In the genomic region with DNA sequence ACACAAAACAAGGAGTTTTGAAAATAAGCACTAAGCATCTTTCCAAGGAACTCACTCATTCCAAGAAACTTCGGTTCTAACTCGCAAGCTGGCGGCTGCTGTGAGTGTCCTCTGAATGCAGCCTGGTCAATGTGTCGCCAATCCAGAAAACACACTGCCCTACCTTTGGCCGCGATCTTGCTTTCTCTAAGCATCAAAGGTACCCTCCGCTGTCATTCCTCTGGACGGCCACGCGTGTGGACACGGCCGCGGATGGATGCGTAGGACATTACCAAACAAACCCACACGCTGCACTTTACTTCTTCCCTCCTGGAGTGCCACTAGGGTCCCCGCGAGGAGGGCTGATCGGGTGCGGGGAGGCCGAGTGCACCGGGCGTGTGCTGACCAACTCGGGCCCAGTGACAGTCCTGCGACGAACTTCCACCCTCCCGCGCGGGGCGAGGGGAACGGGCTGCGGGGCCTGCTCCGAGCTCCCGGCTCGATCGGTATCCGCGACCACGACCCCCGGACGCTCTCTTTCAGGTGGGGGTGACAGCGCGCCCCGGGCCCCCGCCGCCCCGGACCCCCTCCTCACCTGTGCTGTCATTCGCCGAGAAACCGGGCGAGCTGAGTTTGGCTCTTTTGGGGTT, we compare ENCODE assay signal across 8 cellular contexts. TPM values are rescaled to one million over a fixed set of nuclear protein-coding genes. Genes with fewer than 3 reads are reported as not detected.
A peak's percentile ranks its signal among the peaks of the same experiment; 100 is the strongest.
DNase-seq lines count a peak whose midpoint lies in the region; ATAC-seq and TF ChIP-seq lines count a peak whose summit lies in the region.

No MANE protein-coding gene starts in this region.

- TF ChIP-seq CTCF in DOHH2 (IDR thresholded peaks at IDR 0.05; ENCODE audit: low read depth, low read length, poor library complexity, severe bottlenecking) (peak; percentile 12), VCaP (conservative IDR thresholded peaks at IDR 0.05) (no peak), epithelial cell of proximal tubule (conservative IDR thresholded peaks at IDR 0.05; ENCODE audit: low read depth, low read length) (peak; percentile 3)

- H3K9me3 ChIP-seq in DOHH2 (ENCODE audit: control insufficient read depth, insufficient read depth, low read length): no peaks in the 10 kb centered on the region
- H3K9me3 ChIP-seq in naive thymus-derived CD4-positive, alpha-beta T cell (ENCODE audit: control insufficient read depth in 2 of 3, low read length in 3 of 3): no peaks in the 10 kb centered on the region

- H3F3A ChIP-seq in DOHH2 (ENCODE audit: control insufficient read depth, insufficient read depth): peaks cover 3% of the 10 kb centered on the region; the same call in 1 of the 2 replicates

- peaks cover 37% of the 10 kb centered on the region for H3K36me3 ChIP-seq in DOHH2 (ENCODE audit: control insufficient read depth, low read length)
- peaks cover 0 to 5% (median 0%) of the 10 kb centered on the region in 3 experiments for H3K36me3 ChIP-seq in naive thymus-derived CD4-positive, alpha-beta T cell (ENCODE audit: control insufficient read depth in 2 of 3, insufficient read depth in 3 of 3, low read length in 3 of 3)

- peak overlapping the region; percentile 97 for H3K4me3 ChIP-seq in DOHH2 (ENCODE audit: low read length)
- peak overlapping the region; percentile 82 for H3K4me3 ChIP-seq in epithelial cell of proximal tubule (ENCODE audit: low read depth, low read length)
- peak overlapping the region; percentile 82 for H3K4me3 ChIP-seq in naive thymus-derived CD4-positive, alpha-beta T cell (ENCODE audit: low read length)

- H3K4me3 Mint-ChIP-seq in naive thymus-derived CD4-positive, alpha-beta T cell: peak overlapping the region; percentile 88 to 100 (median 95)

- peak overlapping the region; percentile 97 for H3K4me2 ChIP-seq in DOHH2 (ENCODE audit: low read length)

- peaks cover 0 to 22% (median 12%) of the 10 kb centered on the region in 5 donors for H3K36me3 Mint-ChIP-seq in naive thymus-derived CD4-positive, alpha-beta T cell

- H3K4me1 Mint-ChIP-seq in naive thymus-derived CD4-positive, alpha-beta T cell: peaks cover 47 to 61% (median 54%) of the 10 kb centered on the region in 7 donors

- peak overlapping the region; percentile 79 to 99 (median 93) for H3K27ac Mint-ChIP-seq in naive thymus-derived CD4-positive, alpha-beta T cell

- intact Hi-C loops in naive thymus-derived CD4-positive, alpha-beta T cell (cut with micrococcal nuclease): loop anchor here in 1 of 2 donors (5.0 to 10.0 kb wide), 2 partner anchors 55 to 92 kb away; no protein-coding TSS in a partner anchor

- H3K27ac ChIP-seq in DOHH2 (ENCODE audit: low read depth, low read length) (no peak overlapping the region), VCaP (peak overlapping the region; percentile 80)
- H3K27ac ChIP-seq in naive thymus-derived CD4-positive, alpha-beta T cell (ENCODE audit: low read depth, low read length): peak overlapping the region; percentile 79

- H4K20me1 ChIP-seq in DOHH2 (ENCODE audit: control insufficient read depth, insufficient read depth, low read depth, low read length): peaks cover 38% of the 10 kb centered on the region

- peaks cover 59% of the 10 kb centered on the region for H3K79me2 ChIP-seq in DOHH2 (ENCODE audit: control insufficient read depth, low read length)

- ATAC-seq in HG02610 (IDR thresholded peaks at IDR 0.05; ENCODE audit: unreplicated experiment): peak; percentile 6
- ATAC-seq in naive thymus-derived CD4-positive, alpha-beta T cell: no peak

- CTCF ChIA-PET in naive thymus-derived CD4-positive, alpha-beta T cell (lab: Charles Lee): interaction anchor here (1.0 kb wide), 1 partner anchor 188 kb away, joined by 3 read pairs; no protein-coding TSS in a partner anchor

- H3K27me3 ChIP-seq in DOHH2 (ENCODE audit: control insufficient read depth, low read length): no peaks in the 10 kb centered on the region
- no peaks in the 10 kb centered on the region for H3K27me3 ChIP-seq in naive thymus-derived CD4-positive, alpha-beta T cell (ENCODE audit: control insufficient read depth in 2 of 2, insufficient read depth in 2 of 2, low read length in 2 of 2)

- POLR2A ChIA-PET in naive thymus-derived CD4-positive, alpha-beta T cell (lab: Charles Lee): interaction anchor here (0.6 to 1.3 kb wide), 5 partner anchors 56 to 191 kb away, joined by 3 to 4 read pairs (median 3); no protein-coding TSS in a partner anchor

- H3K27me3 Mint-ChIP-seq in naive thymus-derived CD4-positive, alpha-beta T cell: peaks cover 0 to 8% (median 6%) of the 10 kb centered on the region in 5 donors

- H3K9me2 ChIP-seq in DOHH2 (replicated peaks; ENCODE audit: control insufficient read depth, low read length): no peaks in the 10 kb centered on the region

- no peaks in the 10 kb centered on the region for H3K9me3 Mint-ChIP-seq in naive thymus-derived CD4-positive, alpha-beta T cell

- peaks cover 44% of the 10 kb centered on the region for H3K4me1 ChIP-seq in DOHH2 (ENCODE audit: control insufficient read depth, low read length)
- H3K4me1 ChIP-seq in naive thymus-derived CD4-positive, alpha-beta T cell (ENCODE audit: control insufficient read depth in 2 of 2, insufficient read depth in 2 of 2, low read length in 2 of 2): peaks cover 37 to 38% of the 10 kb centered on the region in 2 donors

- DNase-seq in epithelial cell of proximal tubule (ENCODE audit: low read depth) (no peak), NCI-H2171 treated with DMSO at 0.1 percent for 48 hours (lab: John Stamatoyannopoulos, UW) (no peak), SHP77 (lab: John Stamatoyannopoulos, UW) (no peak), iPS-NIHi7 (ENCODE audit: extremely low spot score) (no peak)
- peak in 3 of 9 donors; percentile 14 to 43 (median 16) for DNase-seq in naive thymus-derived CD4-positive, alpha-beta T cell

RNA-seq across cellular contexts. Expression of a gene that starts 1.1 kb away (rescaled TPM):
- total RNA-seq in epithelial cell of proximal tubule: 11.3 and 12.1 TPM in 2 replicates
- 100 to 1,000 TPM in 4 of 5 experiments, 10 to 100 TPM in 1; 73.6 to 194 (median 137) TPM for total RNA-seq in naive thymus-derived CD4-positive, alpha-beta T cell
- 10 to 100 TPM; 10.5 to 15.6 TPM for polyA plus RNA-seq in naive thymus-derived CD4-positive, alpha-beta T cell
